24 cellular contexts compared by ENCODE assay signal in genomic region chr2:31237348-31238017, GRCh38. TPM values are rescaled to one million over a fixed set of nuclear protein-coding genes. Genes with fewer than 3 reads are reported as not detected.
DNase-seq lines count a peak whose midpoint lies in the region; ATAC-seq, FAIRE-seq and TF ChIP-seq lines count a peak whose summit lies in the region.
"Had no signal": no experiment of that assay in that cellular context is flagged by ENCODE, and none has a peak within 500 bp of the region (broad histone marks: within the 10 kb centered on the region; RNA-seq: fewer than 3 reads in every experiment).

No MANE protein-coding gene starts in this region.

- CTCF ChIA-PET in SK-N-SH (lab: Yijun Ruan, JAX), result interaction anchor here (0.7 to 12.4 kb wide), 5 partner anchors 9 to 99 kb away, joined by 3 to 185 read pairs (median 3); partner anchors contain the start of gene GALNT14

- H3K9ac ChIP-seq in SK-N-SH, result no peak overlapping the region

- DNase-seq in SK-N-SH (no peak), ascending aorta (ENCODE audit: low spot score in 2 of 2) (peak in 1 of 2 donors; percentile 34), mesenteric fat pad (ENCODE audit: low spot score) (peak; percentile 57), natural killer cell (no peak), NCI-H2196 treated with DMSO at 0.1 percent for 48 hours (lab: John Stamatoyannopoulos, UW; ENCODE audit: unreplicated experiment) (no peak), upper lobe of right lung (no peak)
- DNase-seq: ACHN; Caco-2; CD4-positive, alpha-beta memory T cell; DMS 273 treated with DMSO at 0.1 percent for 48 hours; DMS79 treated with DMSO at 0.1 percent for 48 hours; NCI-H1092; NCI-H1436 treated with DMSO at 0.1 percent for 48 hours; NCI-H1930; NCI-H226; NCI-H510A treated with DMSO at 0.1 percent for 48 hours; NCI-H748 treated with DMSO at 0.1 percent for 48 hours; SJCRH30 had no signal

- POLR2A ChIA-PET in SK-N-SH (lab: Yijun Ruan, JAX), result interaction anchor here (1.5 kb wide), 1 partner anchor 65 kb away, joined by 5 read pairs; no protein-coding TSS in a partner anchor

- H3K27ac Mint-ChIP-seq in natural killer cell, result no peak overlapping the region

- TF ChIP-seq EP300 in SK-N-SH (IDR thresholded peaks at IDR 0.05; ENCODE audit: borderline replicate concordance in 1 of 2, low read depth in 1 of 2, low read length in 1 of 2), result no peak

- H3K79me2 ChIP-seq in SK-N-SH (ENCODE audit: insufficient read depth), result peaks cover 54% of the 10 kb centered on the region

- H3K4me3 Mint-ChIP-seq in natural killer cell, result no peak overlapping the region

- H3K4me1 ChIP-seq in SK-N-SH (ENCODE audit: control insufficient read depth in 1 of 2, insufficient read depth in 2 of 2, low read depth in 1 of 2, low read length in 1 of 2), result peaks cover 20 to 60% of the 10 kb centered on the region in 2 experiments; a peak in 3 of 4 replicates
- H3K4me1 ChIP-seq in ascending aorta, result peaks cover 26 to 53% of the 10 kb centered on the region in 2 donors
- H3K4me1 ChIP-seq in upper lobe of right lung, result peaks cover 6% of the 10 kb centered on the region
- H3K4me1 ChIP-seq: Caco-2, SJCRH30 had no signal

- H3F3A ChIP-seq in SK-N-SH (replicated peaks; ENCODE audit: insufficient read depth), result no peaks in the 10 kb centered on the region

- no peaks in the 10 kb centered on the region for H3K9me3 Mint-ChIP-seq in natural killer cell
- H3K9me3 Mint-ChIP-seq: CD4-positive, alpha-beta memory T cell had no signal

- 92% methylated on average over 9 of the region's 9 CpGs for WGBS in SK-N-SH (ENCODE audit: low lambda C conversion rate)

- H3K4me1 Mint-ChIP-seq in natural killer cell, result peaks cover 16 to 38% of the 10 kb centered on the region in 2 donors

- H3K27ac ChIP-seq in SK-N-SH (ENCODE audit: low read depth in 2 of 2, low read length in 1 of 2), result no peak overlapping the region
- H3K27ac ChIP-seq in ascending aorta, result peak overlapping the region; percentile 95 to 99
- H3K27ac ChIP-seq in upper lobe of right lung, result no peak overlapping the region
- H3K27ac ChIP-seq: 22Rv1; BLaER1 treated with 17β-estradiol and CSF1 and Interleukin-3, amounts not matched to agents 10 nM and 100 nM; SJCRH30 had no signal

- intact Hi-C loops in ascending aorta (cut with DNase I) (loop anchor here (2.0 kb wide), 2 partner anchors 31 to 1091 kb away; partner anchors contain the start of gene YPEL5), natural killer cell (cut with micrococcal nuclease) (loop anchor here (10.0 kb wide), 1 partner anchor 97 kb away; no protein-coding TSS in a partner anchor), upper lobe of right lung (cut with DNase I) (no loop called here)

- peak overlapping the region in 1 of 2 experiments; percentile 16; a peak in 1 of 4 replicates for H3K4me3 ChIP-seq in SK-N-SH (ENCODE audit: low read depth in 2 of 2, low read length in 1 of 2)
- H3K4me3 ChIP-seq in ascending aorta, result no peak overlapping the region
- no peak overlapping the region for H3K4me3 ChIP-seq in upper lobe of right lung
- H3K4me3 ChIP-seq: GM12878, SJCRH30 had no signal

- H2AFZ ChIP-seq in SK-N-SH (ENCODE audit: low read depth), result no peak overlapping the region

- H3K4me2 ChIP-seq in SK-N-SH, result peak overlapping the region; percentile 45; the same call in 1 of the 2 replicates

- H3K9me3 ChIP-seq in SK-N-SH (no peaks in the 10 kb centered on the region), ascending aorta (no peaks in the 10 kb centered on the region), upper lobe of right lung (no peaks in the 10 kb centered on the region)
- H3K9me3 ChIP-seq: BLaER1 treated with 17β-estradiol and CSF1 and Interleukin-3, amounts not matched to agents 10 nM and 100 nM; Caco-2; SJCRH30 had no signal

- peak; percentile 8 for FAIRE-seq in G401.6 (lab: Jason Lieb, UNC)
- FAIRE-seq: GM12878 had no signal

- H3K27me3 ChIP-seq in SK-N-SH (ENCODE audit: insufficient read depth), result no peaks in the 10 kb centered on the region
- H3K27me3 ChIP-seq in ascending aorta, result no peaks in the 10 kb centered on the region
- H3K27me3 ChIP-seq in upper lobe of right lung, result no peaks in the 10 kb centered on the region
- H3K27me3 ChIP-seq: BLaER1 treated with 17β-estradiol and CSF1 and Interleukin-3, amounts not matched to agents 10 nM and 100 nM had no signal

- H3K27me3 Mint-ChIP-seq in natural killer cell (ENCODE audit: low read depth in 2 of 2), result no peaks in the 10 kb centered on the region
- H3K27me3 Mint-ChIP-seq: CD4-positive, alpha-beta memory T cell had no signal

- TF ChIP-seq RAD21 in SK-N-SH (IDR thresholded peaks at IDR 0.05; ENCODE audit: low read length), result no peak

- H4K20me1 ChIP-seq in SK-N-SH (ENCODE audit: insufficient read depth), result peaks cover 60% of the 10 kb centered on the region

- no peak for ATAC-seq in SK-N-SH treated with all-trans-retinoic acid at 6 μM for 48 hours
- no peak for ATAC-seq in natural killer cell
- ATAC-seq in upper lobe of right lung, result no peak
- ATAC-seq: GM12878, Panc1 had no signal

- H3K9me2 ChIP-seq in SK-N-SH, result no peaks in the 10 kb centered on the region

- H3K36me3 ChIP-seq in SK-N-SH (replicated peaks in 1 of 2; ENCODE audit: control insufficient read depth in 1 of 2, insufficient read depth in 2 of 2, low read length in 1 of 2) (peaks cover 5 to 6% of the 10 kb centered on the region in 2 experiments), ascending aorta (no peaks in the 10 kb centered on the region), upper lobe of right lung (no peaks in the 10 kb centered on the region)
- H3K36me3 ChIP-seq: SJCRH30 had no signal

- TF ChIP-seq CTCF in SK-N-SH (IDR thresholded peaks at IDR 0.05) (no peak), ascending aorta (IDR thresholded peaks at IDR 0.05) (no peak), natural killer cell (IDR thresholded peaks at IDR 0.05) (no peak), upper lobe of right lung (IDR thresholded peaks at IDR 0.05) (no peak)

- H3K36me3 Mint-ChIP-seq in natural killer cell, result no peaks in the 10 kb centered on the region
- H3K36me3 Mint-ChIP-seq: CD4-positive, alpha-beta memory T cell had no signal

TF ChIP-seq in SK-N-SH, 30 proteins besides CTCF, POLR2A, EP300 and RAD21 (continues in another document):
- TF ChIP-seq YY1 (IDR thresholded peaks at IDR 0.05; ENCODE audit: low read depth) (no peak), TCF12 (IDR thresholded peaks at IDR 0.05) (no peak), EZH2phosphoT487 (IDR thresholded peaks at IDR 0.05; ENCODE audit: borderline replicate concordance, low read depth) (no peak), JUND (IDR thresholded peaks at IDR 0.05) (no peak), ZBTB33 (IDR thresholded peaks at IDR 0.05; ENCODE audit: borderline replicate concordance, low read depth) (no peak), GABPA (IDR thresholded peaks at IDR 0.05; ENCODE audit: low read depth) (no peak), CHD2 (IDR thresholded peaks at IDR 0.05; ENCODE audit: low read length, partially characterized antibody) (no peak), MXI1 (IDR thresholded peaks at IDR 0.05; ENCODE audit: low read depth, low read length) (no peak)

TF ChIP-seq in SK-N-SH treated with all-trans-retinoic acid at 6 μM for 48 hours, 23 proteins besides CTCF, POLR2A, EP300 and RAD21:
- TF ChIP-seq POU6F1 (CRISPR knock-in tag; IDR thresholded peaks at IDR 0.05; ENCODE audit: borderline replicate concordance, low read depth), result no peak
- TF ChIP-seq OSR1 (CRISPR knock-in tag; IDR thresholded peaks at IDR 0.05), result no peak

RNA-seq across cellular contexts. Expression of gene EHD3, which starts 3.5 kb away (rescaled TPM):
- 45.3 and 45.4 TPM in 2 replicates for polyA plus RNA-seq in SK-N-SH (2012; rRNA removed)
- polyA plus RNA-seq in SK-N-SH (2012; cell fraction: cytosol; rRNA removed), result 23.3 and 36.2 TPM in 2 replicates
- 23.2 and 27.0 TPM in 2 replicates for polyA plus RNA-seq in SK-N-SH (2012; cell fraction: nucleus; rRNA removed)
- 22.5 TPM for total RNA-seq in ascending aorta
- total RNA-seq in mesenteric fat pad, result 2.4 TPM
- total RNA-seq in natural killer cell, result 1 to 10 TPM; 5.6 to 7.8 (median 7.2) TPM
- total RNA-seq in upper lobe of right lung, result 13.0 TPM
- total RNA-seq: Caco-2, SJCRH30 had no signal

RNA-seq across cellular contexts. Expression of gene CAPN14, which starts 20.2 kb away (rescaled TPM):
- polyA plus RNA-seq in SK-N-SH (2012; rRNA removed), result 0.08 and 0.11 TPM in 2 replicates
- polyA plus RNA-seq in SK-N-SH (2012; cell fraction: cytosol; rRNA removed), result 0.08 and 0.12 TPM in 2 replicates
- 0.20 and 0.25 TPM in 2 replicates for polyA plus RNA-seq in SK-N-SH (2012; cell fraction: nucleus; rRNA removed)
- total RNA-seq in ascending aorta, result not detected
- 0.10 TPM for total RNA-seq in mesenteric fat pad
- total RNA-seq in natural killer cell, result under 1 TPM in 2 of 3 donors, not detected in 1; 0.33 to 0.43 TPM
- 0.26 TPM for total RNA-seq in upper lobe of right lung
- total RNA-seq: SJCRH30 had no signal

Comparison
In these comparisons a context has a peak if more than half of its experiments do, and no peak if none do; other contexts are left out.
1. H3K27ac ChIP-seq: peak in ascending aorta (2 of 2); none in SK-N-SH (0 of 2) and upper lobe of right lung (single experiment).